ENCODE assay signal across 13 cellular contexts in the genomic region with DNA sequence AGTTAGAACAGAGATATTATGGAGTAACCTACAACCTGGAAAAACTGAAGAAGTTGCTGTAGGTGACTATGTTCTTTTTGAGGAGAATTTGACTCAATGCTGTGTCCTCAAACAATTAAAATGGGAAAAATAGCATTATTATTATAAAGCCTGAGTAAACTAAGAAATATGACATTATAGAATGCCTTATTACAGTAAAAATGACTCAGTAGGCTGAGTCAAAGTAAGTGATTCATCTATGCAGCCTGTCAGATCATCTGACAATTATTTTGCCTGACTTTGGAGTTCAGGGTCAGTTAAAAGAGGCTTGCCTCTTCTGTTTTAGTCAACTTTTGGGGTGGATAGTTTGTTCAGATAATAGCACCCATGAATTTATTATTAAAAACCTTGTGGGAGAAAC.
DNase-seq lines count a peak whose midpoint lies in the region; ATAC-seq and TF ChIP-seq lines count a peak whose summit lies in the region.
"Had no signal": no experiment of that assay in that cellular context is flagged by ENCODE, and none has a peak within 500 bp of the region (broad histone marks: within the 10 kb centered on the region; RNA-seq: fewer than 3 reads in every experiment).

No MANE protein-coding gene starts in this region.

- H3K4me3 Mint-ChIP-seq in osteocyte (ENCODE audit: unreplicated experiment) = no peak overlapping the region
- H3K4me3 Mint-ChIP-seq in endothelial cell (ENCODE audit: unreplicated experiment) = no peak overlapping the region
- H3K4me3 Mint-ChIP-seq: nephron progenitor cell; stimulated activated effector memory CD8-positive, alpha-beta T cell treated with anti-CD3 and anti-CD28 coated beads, Interleukin-12 subunit alpha, Interleukin-12 subunit beta, amount 100 ng/mL, for 72 hours had no signal

- peaks cover 5% of the 10 kb centered on the region for H3K9me3 Mint-ChIP-seq in osteocyte (ENCODE audit: unreplicated experiment)
- no peaks in the 10 kb centered on the region for H3K9me3 Mint-ChIP-seq in endothelial cell (ENCODE audit: unreplicated experiment)
- H3K9me3 Mint-ChIP-seq: nephron progenitor cell had no signal

- DNase-seq in EH (ENCODE audit: low read depth) = peak; percentile 92
- peak; percentile 86 for DNase-seq in RKO (ENCODE audit: low spot score)
- peak; percentile 22 for DNase-seq in epithelial cell of proximal tubule (ENCODE audit: low read depth)
- DNase-seq in osteocyte (ENCODE audit: extremely low spot score, unreplicated experiment) = no peak
- DNase-seq in NCI-H524 (lab: John Stamatoyannopoulos, UW) = no peak
- no peak for DNase-seq in endothelial cell (ENCODE audit: low spot score)
- DNase-seq in NCI-H1930 (lab: John Stamatoyannopoulos, UW) = no peak
- DNase-seq: erythroblast, islet precursor cell, nephron progenitor cell had no signal

- no peaks in the 10 kb centered on the region for H3K27me3 Mint-ChIP-seq in osteocyte (ENCODE audit: unreplicated experiment)
- H3K27me3 Mint-ChIP-seq in endothelial cell (ENCODE audit: unreplicated experiment) = no peaks in the 10 kb centered on the region

- TF ChIP-seq CTCF in epithelial cell of proximal tubule (conservative IDR thresholded peaks at IDR 0.05; ENCODE audit: low read depth, low read length) (no peak), osteocyte (IDR thresholded peaks at IDR 0.05) (no peak), endothelial cell (IDR thresholded peaks at IDR 0.05; ENCODE audit: unreplicated experiment) (no peak)

- ATAC-seq in HG03280 (IDR thresholded peaks at IDR 0.05; ENCODE audit: unreplicated experiment) = no peak

- no peaks in the 10 kb centered on the region for H3K36me3 Mint-ChIP-seq in osteocyte (ENCODE audit: unreplicated experiment)
- no peaks in the 10 kb centered on the region for H3K36me3 Mint-ChIP-seq in endothelial cell (ENCODE audit: low read depth, unreplicated experiment)
- H3K36me3 Mint-ChIP-seq: stimulated activated effector memory CD8-positive, alpha-beta T cell treated with anti-CD3 and anti-CD28 coated beads, Interleukin-12 subunit alpha, Interleukin-12 subunit beta, amount 100 ng/mL, for 72 hours had no signal

- H3K4me3 ChIP-seq in epithelial cell of proximal tubule (ENCODE audit: low read depth, low read length) = no peak overlapping the region
- H3K4me3 ChIP-seq: ascending aorta had no signal

- H3K4me1 Mint-ChIP-seq in osteocyte (ENCODE audit: unreplicated experiment) (peaks cover 25% of the 10 kb centered on the region), endothelial cell (ENCODE audit: unreplicated experiment) (no peaks in the 10 kb centered on the region)
- H3K4me1 Mint-ChIP-seq: nephron progenitor cell; stimulated activated effector memory CD8-positive, alpha-beta T cell treated with anti-CD3 and anti-CD28 coated beads, Interleukin-12 subunit alpha, Interleukin-12 subunit beta, amount 100 ng/mL, for 72 hours had no signal

- peak overlapping the region; percentile 64 for H3K27ac Mint-ChIP-seq in osteocyte (ENCODE audit: unreplicated experiment)
- H3K27ac Mint-ChIP-seq in endothelial cell (ENCODE audit: unreplicated experiment) = no peak overlapping the region
- H3K27ac Mint-ChIP-seq: nephron progenitor cell; stimulated activated effector memory CD8-positive, alpha-beta T cell treated with anti-CD3 and anti-CD28 coated beads, Interleukin-12 subunit alpha, Interleukin-12 subunit beta, amount 100 ng/mL, for 72 hours had no signal

Comparison
In these comparisons a context has a peak if more than half of its experiments do, and no peak if none do; other contexts are left out.
1. DNase-seq: peak in EH (single experiment), RKO (single experiment) and epithelial cell of proximal tubule (single experiment); none in osteocyte (single experiment), NCI-H524 (0 of 2), endothelial cell (single experiment) and NCI-H1930 (0 of 2).